ENCODE assay signal across 8 cellular contexts in the genomic region with DNA sequence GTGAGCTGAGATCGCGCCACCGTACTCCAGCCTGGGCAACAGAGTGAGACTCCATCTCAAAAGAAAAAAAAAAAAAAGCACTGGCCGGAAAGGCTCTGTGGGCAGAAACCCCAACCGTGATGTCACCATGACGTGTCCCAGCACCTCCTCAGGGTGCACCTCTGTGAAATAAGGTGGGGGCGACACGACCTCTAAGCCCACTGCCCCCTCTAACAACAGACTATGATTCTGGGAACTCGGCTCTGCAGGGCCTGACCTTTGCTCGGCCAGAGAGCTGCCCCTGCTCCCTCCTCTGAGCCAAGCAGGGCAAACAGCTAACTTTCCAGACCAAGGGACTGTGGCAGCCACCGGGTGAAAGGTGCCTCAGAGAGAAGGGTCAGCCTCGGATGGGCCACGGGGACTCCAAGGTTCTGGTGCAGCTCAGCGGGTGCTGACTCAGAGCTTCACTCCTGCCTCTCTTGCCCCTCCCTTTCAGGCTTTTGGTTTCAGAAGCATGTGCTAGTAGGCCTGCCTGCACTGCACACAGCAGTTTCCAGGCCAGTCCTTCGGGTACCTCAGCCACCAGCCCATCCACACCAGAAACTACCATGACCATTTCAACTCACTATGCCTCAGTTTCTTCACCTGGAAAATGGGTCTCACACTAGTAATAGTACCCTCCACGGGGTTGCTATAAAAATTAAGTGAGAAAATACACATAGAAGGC. TPM values are rescaled to one million over a fixed set of nuclear protein-coding genes. Genes with fewer than 3 reads are reported as not detected.
DNase-seq lines count a peak whose midpoint lies in the region; ATAC-seq, FAIRE-seq and TF ChIP-seq lines count a peak whose summit lies in the region.

No MANE protein-coding gene starts in this region.

- H3K27me3 ChIP-seq in fibroblast of lung (ENCODE audit: control insufficient read depth, insufficient read depth, low read length) (no peaks in the 10 kb centered on the region), small intestine (ENCODE audit: control insufficient read depth in 2 of 2, insufficient read depth in 2 of 2, low read length in 2 of 2) (no peaks in the 10 kb centered on the region)

- peak; percentile 84 for DNase-seq in GM19239 (ENCODE audit: insufficient read length, low spot score)
- DNase-seq in activated T-cell treated with anti-CD3 and anti-CD28 coated beads for 4 hours: peak; percentile 34
- peak; percentile 82 for DNase-seq in fibroblast of lung (ENCODE audit: low read depth in 2 of 2)
- DNase-seq in small intestine: peak; percentile 82
- no peak for DNase-seq in NCI-H2107 (lab: John Stamatoyannopoulos, UW)
- DNase-seq in NCI-H146 (lab: John Stamatoyannopoulos, UW): no peak
- no peak for DNase-seq in hippocampal formation (lab: John Stamatoyannopoulos, UW)

- no peak overlapping the region for H2AFZ ChIP-seq in fibroblast of lung (ENCODE audit: low read length)

- H3K27ac ChIP-seq in fibroblast of lung (ENCODE audit: insufficient read depth, low read length): peak overlapping the region; percentile 100
- H3K27ac ChIP-seq in small intestine (ENCODE audit: low read depth in 1 of 2, low read length in 1 of 2): peak overlapping the region in 1 of 2 donors; percentile 73

- no peaks in the 10 kb centered on the region for H4K20me1 ChIP-seq in fibroblast of lung (ENCODE audit: control insufficient read depth, extremely low read depth, insufficient read depth, low read length)

- FAIRE-seq in GM19239 (lab: Jason Lieb, UNC) (peak; percentile 89), small intestine (lab: Jason Lieb, UNC) (no peak)

- peak overlapping the region; percentile 31 for H3K9ac ChIP-seq in fibroblast of lung (ENCODE audit: insufficient read depth, low read length)

- TF ChIP-seq CTCF in fibroblast of lung (conservative IDR thresholded peaks at IDR 0.05 in 1 of 2, IDR thresholded peaks at IDR 0.05 in 1 of 2; ENCODE audit: low read depth in 1 of 2, low read length in 2 of 2): no peak

- peak overlapping the region; percentile 72 for H3K4me2 ChIP-seq in fibroblast of lung (ENCODE audit: extremely low read depth, insufficient read depth, low read length)

- 34 to 53% (median 36%) methylated on average over 12 to 16 of the region's 16 CpGs for WGBS in small intestine, 3 donors

- H3K4me1 ChIP-seq in fibroblast of lung (ENCODE audit: control insufficient read depth, extremely low read depth, insufficient read depth, low read length) (peaks cover 48% of the 10 kb centered on the region), small intestine (ENCODE audit: control insufficient read depth in 2 of 2, insufficient read depth in 1 of 2, low read depth in 1 of 2, low read length in 1 of 2) (peaks cover 10 to 21% of the 10 kb centered on the region in 2 donors)

- peaks cover 77% of the 10 kb centered on the region for H3K79me2 ChIP-seq in fibroblast of lung (ENCODE audit: control insufficient read depth, insufficient read depth, low read length)

- ATAC-seq in HG03575 (IDR thresholded peaks at IDR 0.05; ENCODE audit: extremely low read depth, insufficient number of reproducible peaks, low FRiP score, unreplicated experiment): peak; percentile 37

- H3K4me3 ChIP-seq in fibroblast of lung (replicated peaks in 1 of 4; ENCODE audit: control extremely low read depth in 1 of 4, insufficient read depth in 1 of 4, low read depth in 3 of 4, low read length in 4 of 4) (peak overlapping the region in 1 of 4 experiments; percentile 30), small intestine (ENCODE audit: low read depth in 1 of 2, low read length in 2 of 2) (peak overlapping the region in 1 of 2 donors; percentile 31)

- H3K36me3 ChIP-seq in fibroblast of lung (ENCODE audit: control insufficient read depth, insufficient read depth, low read length) (peaks cover 15% of the 10 kb centered on the region), small intestine (ENCODE audit: control insufficient read depth in 2 of 2, insufficient read depth in 2 of 2, low read length in 2 of 2) (peaks cover 15 to 23% of the 10 kb centered on the region in 2 donors)

- no peaks in the 10 kb centered on the region for H3K9me3 ChIP-seq in fibroblast of lung (ENCODE audit: control insufficient read depth, insufficient read depth, low read depth, low read length)
- no peaks in the 10 kb centered on the region for H3K9me3 ChIP-seq in small intestine (ENCODE audit: control insufficient read depth, low read depth)

RNA-seq across cellular contexts. Expression of a gene that starts 8.0 kb away (rescaled TPM):
- 168 and 235 TPM in 2 replicates for total RNA-seq in fibroblast of lung
- polyA plus RNA-seq in fibroblast of lung (170 and 181 TPM in 2 replicates), small intestine (100 to 1,000 TPM; 112 to 179 (median 131) TPM)
- polyA plus RNA-seq in fibroblast of lung (2012): 165 and 172 TPM in 2 replicates
- polyA minus RNA-seq in fibroblast of lung (ENCODE audit: low replicate concordance): 475 and 604 TPM in 2 replicates

RNA-seq across cellular contexts. Expression of a gene that starts 13.9 kb away (rescaled TPM):
- 21.3 and 27.7 TPM in 2 replicates for total RNA-seq in fibroblast of lung
- 29.1 and 32.8 TPM in 2 replicates for polyA plus RNA-seq in fibroblast of lung
- polyA plus RNA-seq in fibroblast of lung (2012): 60.5 and 71.5 TPM in 2 replicates
- 55.2 and 112 TPM in 2 replicates for polyA minus RNA-seq in fibroblast of lung (ENCODE audit: low replicate concordance)
- 100 to 1,000 TPM in 1 of 3 donors, 10 to 100 TPM in 2; 88.4 to 137 (median 91.6) TPM for polyA plus RNA-seq in small intestine

RNA-seq across cellular contexts. Expression of a gene that starts 14.3 kb away (rescaled TPM):
- total RNA-seq in fibroblast of lung: 110 and 139 TPM in 2 replicates
- polyA plus RNA-seq in fibroblast of lung (53.1 and 60.4 TPM in 2 replicates), small intestine (100 to 1,000 TPM; 101 to 134 (median 118) TPM)
- polyA plus RNA-seq in fibroblast of lung (2012): 67.3 and 91.0 TPM in 2 replicates
- polyA minus RNA-seq in fibroblast of lung (ENCODE audit: low replicate concordance): 54.7 and 74.9 TPM in 2 replicates

RNA-seq across cellular contexts. Expression of a gene that starts 23.4 kb away (rescaled TPM):
- total RNA-seq in fibroblast of lung: under 0.01 TPM in 1 of 2 replicates, not detected in the other
- 0.02 TPM in 1 of 2 replicates, not detected in the other for polyA plus RNA-seq in fibroblast of lung
- polyA plus RNA-seq in fibroblast of lung (2012): 0.08 TPM in 1 of 2 replicates, not detected in the other
- not detected in 2 replicates for polyA minus RNA-seq in fibroblast of lung (ENCODE audit: low replicate concordance)
- polyA plus RNA-seq in small intestine: 1 to 10 TPM; 1.3 to 3.9 (median 1.4) TPM

Comparison
In these comparisons a context has a peak if more than half of its experiments do, and no peak if none do; other contexts are left out.
1. DNase-seq: peak in GM19239 (single experiment), activated T-cell treated with anti-CD3 and anti-CD28 coated beads for 4 hours (single experiment), fibroblast of lung (2 of 2) and small intestine (single experiment); none in NCI-H2107 (single experiment), NCI-H146 (single experiment) and hippocampal formation (0 of 2).